In the genomic region with DNA sequence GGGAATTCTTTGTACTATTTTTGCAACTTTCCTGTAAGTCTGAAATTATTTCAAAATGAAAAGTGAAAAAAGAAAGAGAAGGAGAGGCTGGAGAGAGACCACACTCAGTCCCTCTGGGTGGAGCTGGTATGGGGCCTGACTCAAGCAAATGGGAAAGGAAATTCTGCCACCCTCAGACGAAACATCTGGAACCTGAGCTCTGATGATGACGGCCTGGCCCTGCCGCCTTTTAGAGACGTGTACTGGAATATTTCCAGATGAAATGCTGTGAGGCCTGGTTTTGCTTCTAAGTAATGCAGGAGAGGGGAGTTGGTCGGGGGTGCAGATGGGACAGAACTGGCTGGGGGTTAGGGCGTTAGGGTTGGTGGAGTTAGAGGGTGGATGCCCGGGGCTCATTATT, we compare ENCODE assay signal across 19 cellular contexts.
DNase-seq lines count a peak whose midpoint lies in the region; ATAC-seq and FAIRE-seq lines count a peak whose summit lies in the region.
"Had no signal": no experiment of that assay in that cellular context is flagged by ENCODE, and none has a peak within 500 bp of the region (broad histone marks: within the 10 kb centered on the region; RNA-seq: fewer than 3 reads in every experiment).

No MANE protein-coding gene starts in this region.

- peak; percentile 35 for FAIRE-seq in urothelium cell line (lab: Jason Lieb, UNC)
- FAIRE-seq: A204.1 had no signal

- DNase-seq in NCI-H2081 (lab: John Stamatoyannopoulos, UW) = peak; percentile 20 to 49
- no peak for DNase-seq in NCI-H2081 treated with DMSO at 0.1 percent for 48 hours (lab: John Stamatoyannopoulos, UW)
- DNase-seq in RPMI8226 = peak; percentile 27
- peak; percentile 47 for DNase-seq in fibroblast of the conjunctiva (ENCODE audit: low read depth)
- DNase-seq in urothelium cell line (ENCODE audit: low spot score) = no peak
- no peak for DNase-seq in SKM-1 (lab: John Stamatoyannopoulos, UW; ENCODE audit: unreplicated experiment)
- DNase-seq in superior temporal gyrus (ENCODE audit: extremely low spot score) = no peak
- DNase-seq: activated naive CD8-positive, alpha-beta T cell treated with anti-CD3 and anti-CD28 coated beads, Interleukin-2, amount 10 ng/mL, durations not matched to agents 7 days and 5 days; DND-41; effector memory CD4-positive, alpha-beta T cell; foreskin melanocyte; mesendoderm; NCI-H1930; NCI-H524 treated with DMSO at 0.1 percent for 48 hours; SJCRH30; stimulated activated CD8-positive, alpha-beta memory T cell treated with anti-CD3 and anti-CD28 coated beads, Interleukin-4, amount 100 ng/mL, for 48 hours had no signal

- no peak for ATAC-seq in HG03439 (IDR thresholded peaks at IDR 0.05; ENCODE audit: unreplicated experiment)
- ATAC-seq: activated CD4-positive, CD25-positive, alpha-beta regulatory T cell treated with anti-CD3 and anti-CD28 coated beads, Interleukin-2, amount 50 U/mL, for 24 hours had no signal

Comparison
In these comparisons a context has a peak if more than half of its experiments do, and no peak if none do; other contexts are left out.
1. DNase-seq: peak in NCI-H2081 (2 of 2), RPMI8226 (single experiment) and fibroblast of the conjunctiva (single experiment); none in NCI-H2081 treated with DMSO at 0.1 percent for 48 hours (single experiment), urothelium cell line (single experiment), SKM-1 (single experiment) and superior temporal gyrus (single experiment).